ENCODE assay signal across 31 cellular contexts in the genomic region with DNA sequence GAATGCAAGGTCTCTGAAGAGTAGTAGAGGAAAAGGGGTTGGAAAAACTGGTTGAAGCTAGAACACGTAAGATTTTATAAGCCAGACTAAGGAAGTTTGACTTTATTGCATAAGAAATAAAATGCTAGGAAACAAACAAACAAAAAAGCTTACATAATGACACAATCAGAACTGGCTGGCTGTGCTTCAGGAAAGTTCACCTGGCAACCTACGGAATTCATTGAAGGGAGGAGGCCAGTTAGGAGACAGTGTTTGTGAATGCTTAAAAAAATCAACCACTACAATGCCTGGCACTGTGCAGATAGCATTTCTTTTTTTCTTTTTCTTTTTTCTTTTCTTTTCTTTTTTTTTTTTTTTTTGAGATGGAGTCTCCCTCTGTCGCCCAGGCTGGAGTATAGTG. TPM values are rescaled to one million over a fixed set of nuclear protein-coding genes. Genes with fewer than 3 reads are reported as not detected.
DNase-seq lines count a peak whose midpoint lies in the region; ATAC-seq, FAIRE-seq and TF ChIP-seq lines count a peak whose summit lies in the region.
"Had no signal": no experiment of that assay in that cellular context is flagged by ENCODE, and none has a peak within 500 bp of the region (broad histone marks: within the 10 kb centered on the region; RNA-seq: fewer than 3 reads in every experiment).

No MANE protein-coding gene starts in this region.

- H2BK15ac ChIP-seq in mesenchymal stem cell (ENCODE audit: low read depth, poor library complexity, severe bottlenecking) = no peak overlapping the region

- no peak overlapping the region for H3K9ac ChIP-seq in parathyroid adenoma
- H3K9ac ChIP-seq in mesenchymal stem cell (ENCODE audit: low read length) = no peak overlapping the region

- no peak overlapping the region for H3K14ac ChIP-seq in mesenchymal stem cell (ENCODE audit: low read length in 2 of 2)

- no peak for ATAC-seq in body of pancreas
- ATAC-seq: activated T-cell treated with anti-CD3 and anti-CD28 coated beads, Interleukin-2, amount 50 U/mL, for 4 hours; gastrocnemius medialis; HCT116; pancreas had no signal

- H3K23ac ChIP-seq in mesenchymal stem cell (ENCODE audit: low read length in 2 of 2) = no peak overlapping the region

- no peak overlapping the region for H3K18ac ChIP-seq in mesenchymal stem cell (ENCODE audit: low read depth in 1 of 2, low read length in 2 of 2)

- TF ChIP-seq POLR2A in body of pancreas (IDR thresholded peaks at IDR 0.05) = no peak

- POLR2A ChIA-PET in activated CD4-positive, alpha-beta T cell treated with anti-CD3 and anti-CD28 coated beads, Interleukin-2, amount 10 ng/mL, durations not matched to agents 7 days and 5 days (lab: Charles Lee) = no interaction called here

- H3K4me3 Mint-ChIP-seq in activated CD4-positive, alpha-beta T cell treated with anti-CD3 and anti-CD28 coated beads, Interleukin-2, amount 10 ng/mL, durations not matched to agents 7 days and 5 days = no peak overlapping the region

- no peak overlapping the region for H3K27ac Mint-ChIP-seq in activated CD4-positive, alpha-beta T cell treated with anti-CD3 and anti-CD28 coated beads, Interleukin-2, amount 10 ng/mL, durations not matched to agents 7 days and 5 days

- H3K27me3 ChIP-seq in body of pancreas (no peaks in the 10 kb centered on the region), parathyroid adenoma (ENCODE audit: control insufficient read depth, insufficient read depth, low read length) (no peaks in the 10 kb centered on the region), mesenchymal stem cell (ENCODE audit: control insufficient read depth in 1 of 2, insufficient read depth in 1 of 2, low read length in 2 of 2) (no peaks in the 10 kb centered on the region)
- H3K27me3 ChIP-seq: dorsolateral prefrontal cortex, gastrocnemius medialis, pancreas, Peyer's patch, right atrium auricular region, spleen, uterus had no signal

- H3K27me3 Mint-ChIP-seq in activated CD4-positive, alpha-beta T cell treated with anti-CD3 and anti-CD28 coated beads, Interleukin-2, amount 10 ng/mL, durations not matched to agents 7 days and 5 days = no peaks in the 10 kb centered on the region
- H3K27me3 Mint-ChIP-seq: stimulated activated naive CD8-positive, alpha-beta T cell treated with anti-CD3 and anti-CD28 coated beads, Interleukin-15, Interleukin-2, amounts not matched to agents 100 ng/mL and 50 ng/mL, for 24 hours had no signal

- H3K4me2 ChIP-seq in parathyroid adenoma (ENCODE audit: low read length) (no peak overlapping the region), mesenchymal stem cell (ENCODE audit: low read length, poor library complexity, severe bottlenecking) (no peak overlapping the region)

- H3K36me3 ChIP-seq in body of pancreas (replicated peaks in 1 of 2; ENCODE audit: insufficient read depth in 1 of 2, low read depth in 2 of 2) (no peaks in the 10 kb centered on the region), parathyroid adenoma (ENCODE audit: control insufficient read depth, insufficient read depth, low read length) (no peaks in the 10 kb centered on the region), mesenchymal stem cell (ENCODE audit: control insufficient read depth in 1 of 2, insufficient read depth in 2 of 2, low read depth in 1 of 2, low read length in 2 of 2) (peaks cover 0 to 1% of the 10 kb centered on the region in 2 experiments)
- H3K36me3 ChIP-seq: gastrocnemius medialis, pancreas, Peyer's patch, right atrium auricular region, thoracic aorta, uterus had no signal

- H3K27ac ChIP-seq in C4-2B (0 out of 2 replicates have a peak overlapping the region, but pooled peaks have one; percentile 10), body of pancreas (peak overlapping the region in 3 of 4 donors; percentile 12 to 90 (median 88)), parathyroid adenoma (peak overlapping the region; percentile 97), mesenchymal stem cell (ENCODE audit: low read length, poor library complexity, severe bottlenecking) (no peak overlapping the region)
- H3K27ac ChIP-seq: dorsolateral prefrontal cortex, gastrocnemius medialis, Peyer's patch, right atrium auricular region, thoracic aorta, uterus had no signal

- no peak overlapping the region for H2BK12ac ChIP-seq in mesenchymal stem cell (ENCODE audit: low read length in 2 of 2)

- H3K9me3 ChIP-seq in body of pancreas (no peaks in the 10 kb centered on the region), parathyroid adenoma (ENCODE audit: control insufficient read depth, low read length) (no peaks in the 10 kb centered on the region), mesenchymal stem cell (ENCODE audit: control insufficient read depth, low read length) (no peaks in the 10 kb centered on the region)
- H3K9me3 ChIP-seq: gastrocnemius medialis, pancreas, Peyer's patch, right atrium auricular region, spleen, thoracic aorta, uterus had no signal

- intact Hi-C loops in body of pancreas (cut with DNase I) = no loop called here

- 24 to 50% methylated on average over 2 to 3 of the region's 3 CpGs for WGBS in body of pancreas, 2 donors
- WGBS in mesenchymal stem cell = no CpG with 5 or more reads among the region's 3 CpGs

- H3K4me3 ChIP-seq in LNCaP clone FGC (ENCODE audit: low read depth, low read length) (no peak overlapping the region), body of pancreas (no peak overlapping the region), parathyroid adenoma (ENCODE audit: low read depth, low read length) (peak overlapping the region; percentile 72), mesenchymal stem cell (ENCODE audit: insufficient read depth in 1 of 2, low read depth in 1 of 2, low read length in 2 of 2) (no peak overlapping the region)
- H3K4me3 ChIP-seq: dorsolateral prefrontal cortex, gastrocnemius medialis, lung, pancreas, Peyer's patch, right atrium auricular region, thoracic aorta, uterus had no signal

- H3K9me3 Mint-ChIP-seq in activated CD4-positive, alpha-beta T cell treated with anti-CD3 and anti-CD28 coated beads, Interleukin-2, amount 10 ng/mL, durations not matched to agents 7 days and 5 days = no peaks in the 10 kb centered on the region
- H3K9me3 Mint-ChIP-seq: activated T-cell treated with anti-CD3 and anti-CD28 coated beads, Interleukin-2, amount 50 U/mL, for 4 hours; stimulated activated naive CD8-positive, alpha-beta T cell treated with anti-CD3 and anti-CD28 coated beads, Interleukin-15, Interleukin-2, amounts not matched to agents 100 ng/mL and 50 ng/mL, for 24 hours had no signal

- H2AFZ ChIP-seq in parathyroid adenoma = no peak overlapping the region
- no peak overlapping the region for H2AFZ ChIP-seq in mesenchymal stem cell (ENCODE audit: low read depth, low read length)

- peaks cover 49% of the 10 kb centered on the region for H3K4me1 Mint-ChIP-seq in activated CD4-positive, alpha-beta T cell treated with anti-CD3 and anti-CD28 coated beads, Interleukin-2, amount 10 ng/mL, durations not matched to agents 7 days and 5 days

- H3K4ac ChIP-seq in mesenchymal stem cell (ENCODE audit: low read depth in 1 of 2, low read length in 2 of 2) = no peak overlapping the region

- peaks cover 10% of the 10 kb centered on the region for H3K79me2 ChIP-seq in parathyroid adenoma

- CTCF ChIA-PET in activated CD4-positive, alpha-beta T cell treated with anti-CD3 and anti-CD28 coated beads, Interleukin-2, amount 10 ng/mL, durations not matched to agents 7 days and 5 days (lab: Charles Lee) = no interaction called here

- H4K8ac ChIP-seq in mesenchymal stem cell (ENCODE audit: low read length) = no peak overlapping the region

- DNase-seq in LNCaP clone FGC (ENCODE audit: low read depth) (peak; percentile 94), body of pancreas (peak in 2 of 4 donors; percentile 23 to 25), mesenchymal stem cell (no peak), RCC 7860 (ENCODE audit: low spot score) (no peak)
- DNase-seq in activated CD4-positive, alpha-beta T cell treated with anti-CD3 and anti-CD28 coated beads, Interleukin-2, amount 10 ng/mL, durations not matched to agents 7 days and 5 days = no peak
- DNase-seq: ACHN; activated CD4-positive, alpha-beta T cell treated with anti-CD3 and anti-CD28 coated beads for 4 hours; activated T-cell treated with anti-CD3 and anti-CD28 coated beads, Interleukin-2, amount 50 U/mL, for 4 hours; amniotic stem cell; C1 segment of cervical spinal cord; DND-41; dorsolateral prefrontal cortex; gastrocnemius medialis; GF-D8; Kasumi-1; kidney glomerular epithelial cell; NCI-H1436 treated with DMSO at 0.1 percent for 48 hours; NCI-H226; pancreas; Peyer's patch; SHP77 treated with DMSO at 0.1 percent for 48 hours; spleen; stimulated activated CD4-positive, alpha-beta T cell treated with anti-CD3 and anti-CD28 coated beads, Interleukin-2, amount 100 ng/mL, for 24 hours; uterus had no signal

- no peak overlapping the region for H2BK5ac ChIP-seq in mesenchymal stem cell (ENCODE audit: low read depth, low read length, poor library complexity, severe bottlenecking)

- H3K79me1 ChIP-seq in mesenchymal stem cell (replicated peaks; ENCODE audit: low read length, poor library complexity, severe bottlenecking) = peaks cover 1% of the 10 kb centered on the region

- H4K91ac ChIP-seq in mesenchymal stem cell (ENCODE audit: low read length) = no peak overlapping the region

- no peak for TF ChIP-seq CTCF in C4-2B (conservative IDR thresholded peaks at IDR 0.05)
- no peak for TF ChIP-seq CTCF in LNCaP clone FGC (IDR thresholded peaks at IDR 0.05; ENCODE audit: control insufficient read depth, extremely low read depth, insufficient read depth)
- no peak for TF ChIP-seq CTCF in body of pancreas (IDR thresholded peaks at IDR 0.05)
- no peak for TF ChIP-seq CTCF in parathyroid adenoma (IDR thresholded peaks at IDR 0.05)

- peaks cover 39% of the 10 kb centered on the region for H3K4me1 ChIP-seq in body of pancreas
- H3K4me1 ChIP-seq in parathyroid adenoma = peaks cover 3% of the 10 kb centered on the region
- peaks cover 2% of the 10 kb centered on the region for H3K4me1 ChIP-seq in mesenchymal stem cell (ENCODE audit: control insufficient read depth, insufficient read depth, low read depth, low read length)

- no peak overlapping the region for H2BK120ac ChIP-seq in mesenchymal stem cell (ENCODE audit: low read depth, low read length)

- H2AK5ac ChIP-seq in mesenchymal stem cell (ENCODE audit: low read length, severe bottlenecking) = no peak overlapping the region

- peaks cover 20% of the 10 kb centered on the region for H3K36me3 Mint-ChIP-seq in activated CD4-positive, alpha-beta T cell treated with anti-CD3 and anti-CD28 coated beads, Interleukin-2, amount 10 ng/mL, durations not matched to agents 7 days and 5 days (ENCODE audit: low read depth)

- no peak for FAIRE-seq in RCC 7860 (lab: Jason Lieb, UNC)
- FAIRE-seq: pancreas had no signal

RNA-seq across cellular contexts. Expression of gene ICE2, which starts 1.9 kb away (rescaled TPM):
- total RNA-seq in body of pancreas = 10 to 100 TPM; 20.1 to 24.4 TPM
- polyA plus RNA-seq in mesenchymal stem cell (2013, experiment 1 of 2) = 16.7 TPM
- 16.0 TPM for polyA plus RNA-seq in mesenchymal stem cell (2013, experiment 2 of 2)
- 10 to 100 TPM; 70.0 to 77.7 TPM for total RNA-seq in activated CD4-positive, alpha-beta T cell treated with anti-CD3 and anti-CD28 coated beads, Interleukin-2, amount 10 ng/mL, durations not matched to agents 7 days and 5 days
